ENCODE assay signal across 1 cellular context in genomic region chr15:74873036-74873755, GRCh38.
A peak's percentile ranks its signal among the peaks of the same experiment; 100 is the strongest.
TF ChIP-seq lines count a peak whose summit lies in the region.

A gene with protein sequence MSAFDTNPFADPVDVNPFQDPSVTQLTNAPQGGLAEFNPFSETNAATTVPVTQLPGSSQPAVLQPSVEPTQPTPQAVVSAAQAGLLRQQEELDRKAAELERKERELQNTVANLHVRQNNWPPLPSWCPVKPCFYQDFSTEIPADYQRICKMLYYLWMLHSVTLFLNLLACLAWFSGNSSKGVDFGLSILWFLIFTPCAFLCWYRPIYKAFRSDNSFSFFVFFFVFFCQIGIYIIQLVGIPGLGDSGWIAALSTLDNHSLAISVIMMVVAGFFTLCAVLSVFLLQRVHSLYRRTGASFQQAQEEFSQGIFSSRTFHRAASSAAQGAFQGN (minus strand): TSS chr15:74873365. CDS start chr15:74873255, 110 bp downstream.

TF ChIP-seq in HEK293, 187 proteins besides CTCF, POLR2A, EP300 and RAD21 (continued from another document):
- TF ChIP-seq ZNF639 (tag by site-specific recombination; IDR thresholded peaks at IDR 0.05) (0 out of 2 replicates have a peak, but pooled peaks have one; percentile 57), KLF17 (tag by site-specific recombination; IDR thresholded peaks at IDR 0.05) (peak; percentile 83), ZNF341 (tag by site-specific recombination; IDR thresholded peaks at IDR 0.05; ENCODE audit: low read depth) (no peak), ZNF610 (tag by site-specific recombination; IDR thresholded peaks at IDR 0.05; ENCODE audit: borderline replicate concordance) (no peak; the same call in 1 of the 2 replicates), ZBTB20 (tag by site-specific recombination; IDR thresholded peaks at IDR 0.05) (peak; percentile 91), ZNF488 (tag by site-specific recombination; IDR thresholded peaks at IDR 0.05) (no peak), KLF9 (tag by site-specific recombination; IDR thresholded peaks at IDR 0.05; ENCODE audit: low read depth) (no peak), ZNF670 (tag by site-specific recombination; IDR thresholded peaks at IDR 0.05; ENCODE audit: low read depth) (no peak), KLF8 (tag by site-specific recombination; IDR thresholded peaks at IDR 0.05) (peak; percentile 94), ZNF600 (tag by site-specific recombination; IDR thresholded peaks at IDR 0.05) (peak; percentile 21; the same call in 1 of the 2 replicates), ZNF830 (tag by site-specific recombination; IDR thresholded peaks at IDR 0.05; ENCODE audit: low read depth) (no peak), ZNF473 (tag by site-specific recombination; IDR thresholded peaks at IDR 0.05) (no peak), EGR2 (tag by site-specific recombination; IDR thresholded peaks at IDR 0.05; ENCODE audit: low read depth) (peak; percentile 75), AEBP2 (tag by site-specific recombination; IDR thresholded peaks at IDR 0.05; ENCODE audit: borderline replicate concordance) (no peak), ZNF664 (tag by site-specific recombination; IDR thresholded peaks at IDR 0.05) (no peak), ZNF335 (tag by site-specific recombination; conservative IDR thresholded peaks at IDR 0.05) (peak; percentile 98), KLF16 (tag by site-specific recombination; IDR thresholded peaks at IDR 0.05) (peak; percentile 91), REPIN1 (tag by site-specific recombination; IDR thresholded peaks at IDR 0.05; ENCODE audit: low read depth) (peak; percentile 72; the same call in 1 of the 2 replicates), SP3 (tag by site-specific recombination; IDR thresholded peaks at IDR 0.05) (peak; percentile 91), PRDM10 (tag by site-specific recombination; IDR thresholded peaks at IDR 0.05) (peak; percentile 88), ZNF37A (tag by site-specific recombination; IDR thresholded peaks at IDR 0.05) (no peak), ZNF354C (tag by site-specific recombination; IDR thresholded peaks at IDR 0.05; ENCODE audit: borderline replicate concordance, low read depth) (no peak), MYNN (tag by site-specific recombination; IDR thresholded peaks at IDR 0.05; ENCODE audit: borderline replicate concordance) (no peak), ZNF76 (tag by site-specific recombination; IDR thresholded peaks at IDR 0.05; ENCODE audit: borderline replicate concordance, low read depth) (peak; percentile 73)
- TF ChIP-seq, protein P1, sequence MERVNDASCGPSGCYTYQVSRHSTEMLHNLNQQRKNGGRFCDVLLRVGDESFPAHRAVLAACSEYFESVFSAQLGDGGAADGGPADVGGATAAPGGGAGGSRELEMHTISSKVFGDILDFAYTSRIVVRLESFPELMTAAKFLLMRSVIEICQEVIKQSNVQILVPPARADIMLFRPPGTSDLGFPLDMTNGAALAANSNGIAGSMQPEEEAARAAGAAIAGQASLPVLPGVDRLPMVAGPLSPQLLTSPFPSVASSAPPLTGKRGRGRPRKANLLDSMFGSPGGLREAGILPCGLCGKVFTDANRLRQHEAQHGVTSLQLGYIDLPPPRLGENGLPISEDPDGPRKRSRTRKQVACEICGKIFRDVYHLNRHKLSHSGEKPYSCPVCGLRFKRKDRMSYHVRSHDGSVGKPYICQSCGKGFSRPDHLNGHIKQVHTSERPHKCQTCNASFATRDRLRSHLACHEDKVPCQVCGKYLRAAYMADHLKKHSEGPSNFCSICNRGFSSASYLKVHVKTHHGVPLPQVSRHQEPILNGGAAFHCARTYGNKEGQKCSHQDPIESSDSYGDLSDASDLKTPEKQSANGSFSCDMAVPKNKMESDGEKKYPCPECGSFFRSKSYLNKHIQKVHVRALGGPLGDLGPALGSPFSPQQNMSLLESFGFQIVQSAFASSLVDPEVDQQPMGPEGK (tag by site-specific recombination; IDR thresholded peaks at IDR 0.05): peak; percentile 62
- TF ChIP-seq, protein P2, sequence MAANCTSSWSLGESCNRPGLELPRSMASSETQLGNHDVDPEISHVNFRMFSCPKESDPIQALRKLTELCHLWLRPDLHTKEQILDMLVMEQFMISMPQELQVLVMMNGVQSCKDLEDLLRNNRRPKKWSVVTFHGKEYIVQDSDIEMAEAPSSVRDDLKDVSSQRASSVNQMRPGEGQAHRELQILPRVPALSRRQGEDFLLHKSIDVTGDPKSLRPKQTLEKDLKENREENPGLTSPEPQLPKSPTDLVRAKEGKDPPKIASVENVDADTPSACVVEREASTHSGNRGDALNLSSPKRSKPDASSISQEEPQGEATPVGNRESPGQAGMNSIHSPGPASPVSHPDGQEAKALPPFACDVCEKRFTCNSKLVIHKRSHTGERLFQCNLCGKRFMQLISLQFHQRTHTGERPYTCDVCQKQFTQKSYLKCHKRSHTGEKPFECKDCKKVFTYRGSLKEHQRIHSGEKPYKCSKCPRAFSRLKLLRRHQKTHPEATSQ (tag by site-specific recombination; IDR thresholded peaks at IDR 0.05): peak; percentile 84; the same call in 1 of the 2 replicates
TF ChIP-seq in HEK293: peak in this region for 49.
